In genomic region chr3:5312278-5312677, GRCh38 we compare ENCODE assay signal across 25 cellular contexts.
"Had no signal": no experiment of that assay in that cellular context is flagged by ENCODE, and none has a peak within 500 bp of the region (broad histone marks: within the 10 kb centered on the region; RNA-seq: fewer than 3 reads in every experiment).

No MANE protein-coding gene starts in this region.

- H3K4me3 Mint-ChIP-seq: activated naive CD4-positive, alpha-beta T cell treated with anti-CD3 and anti-CD28 coated beads, Interleukin-2, amount 50 U/mL, for 24 hours; central memory CD8-positive, alpha-beta T cell; dendritic cell treated with granulocyte-macrophage colony-stimulating factor and Interleukin-4, amounts not matched to agents 40 ng/mL and 50 ng/mL, for 4 days; endodermal cell; nephron; T-helper 17 cell; WTC11 had no signal

- H3K36me3 ChIP-seq: esophagus muscularis mucosa, gastrocnemius medialis, left ventricle myocardium inferior, neutrophil, prostate gland, sigmoid colon, transverse colon had no signal

- H3K9me3 Mint-ChIP-seq: activated naive CD4-positive, alpha-beta T cell treated with anti-CD3 and anti-CD28 coated beads, Interleukin-2, amount 50 U/mL, for 24 hours; central memory CD8-positive, alpha-beta T cell; dendritic cell treated with granulocyte-macrophage colony-stimulating factor and Interleukin-4, amounts not matched to agents 40 ng/mL and 50 ng/mL, for 4 days; endodermal cell; nephron had no signal

- H3K9me3 ChIP-seq: esophagus muscularis mucosa, gastrocnemius medialis, left ventricle myocardium inferior, neutrophil, prostate gland, sigmoid colon, testis, transverse colon had no signal

- ATAC-seq: gastrocnemius medialis, SK-N-SH treated with all-trans-retinoic acid at 6 μM for 48 hours, T-helper 17 cell, WTC11 had no signal

- H3K27ac ChIP-seq: esophagus muscularis mucosa, gastrocnemius medialis, left ventricle myocardium inferior, neutrophil, prostate gland, sigmoid colon, testis, transverse colon had no signal

- H3K27me3 ChIP-seq: esophagus muscularis mucosa, gastrocnemius medialis, neutrophil, sigmoid colon, testis, transverse colon had no signal

- H3K27me3 Mint-ChIP-seq: activated naive CD4-positive, alpha-beta T cell treated with anti-CD3 and anti-CD28 coated beads, Interleukin-2, amount 50 U/mL, for 24 hours; central memory CD8-positive, alpha-beta T cell; dendritic cell treated with granulocyte-macrophage colony-stimulating factor and Interleukin-4, amounts not matched to agents 40 ng/mL and 50 ng/mL, for 4 days had no signal

- DNase-seq: activated CD8-positive, alpha-beta memory T cell treated with anti-CD3 and anti-CD28 coated beads for 24 hours; activated gamma-delta T cell treated with Interleukin-2 at 50 U/mL for 16 hours; endodermal cell; gastrocnemius medialis; glutamatergic neuron; left ventricle myocardium inferior; sigmoid colon; stimulated activated CD4-positive, alpha-beta T cell treated with anti-CD3 and anti-CD28 coated beads, Interleukin-15, amount 100 ng/mL, for 24 hours; stimulated activated CD4-positive, alpha-beta T cell treated with anti-CD3 and anti-CD28 coated beads, Interleukin-2, amount 100 ng/mL, for 24 hours; stimulated activated naive CD4-positive, alpha-beta T cell; T-helper 17 cell; T1000; testis; transverse colon had no signal

- H3K4me3 ChIP-seq: esophagus muscularis mucosa, gastrocnemius medialis, left ventricle myocardium inferior, lung, prostate gland, sigmoid colon, smooth muscle cell, testis, transverse colon had no signal

- H3K36me3 Mint-ChIP-seq: activated naive CD4-positive, alpha-beta T cell treated with anti-CD3 and anti-CD28 coated beads, Interleukin-2, amount 50 U/mL, for 24 hours had no signal

- H3K4me1 Mint-ChIP-seq: activated naive CD4-positive, alpha-beta T cell treated with anti-CD3 and anti-CD28 coated beads, Interleukin-2, amount 50 U/mL, for 24 hours; central memory CD8-positive, alpha-beta T cell; endodermal cell; T-helper 17 cell; WTC11 had no signal

- H3K27ac Mint-ChIP-seq: activated naive CD4-positive, alpha-beta T cell treated with anti-CD3 and anti-CD28 coated beads, Interleukin-2, amount 50 U/mL, for 24 hours; dendritic cell treated with granulocyte-macrophage colony-stimulating factor and Interleukin-4, amounts not matched to agents 40 ng/mL and 50 ng/mL, for 4 days; endodermal cell; nephron; T-helper 17 cell; WTC11 had no signal

- H3K4me1 ChIP-seq: esophagus muscularis mucosa, gastrocnemius medialis, left ventricle myocardium inferior, prostate gland, sigmoid colon, testis had no signal
